Comparison of ENCODE assay signal across 8 cellular contexts in the genomic region with DNA sequence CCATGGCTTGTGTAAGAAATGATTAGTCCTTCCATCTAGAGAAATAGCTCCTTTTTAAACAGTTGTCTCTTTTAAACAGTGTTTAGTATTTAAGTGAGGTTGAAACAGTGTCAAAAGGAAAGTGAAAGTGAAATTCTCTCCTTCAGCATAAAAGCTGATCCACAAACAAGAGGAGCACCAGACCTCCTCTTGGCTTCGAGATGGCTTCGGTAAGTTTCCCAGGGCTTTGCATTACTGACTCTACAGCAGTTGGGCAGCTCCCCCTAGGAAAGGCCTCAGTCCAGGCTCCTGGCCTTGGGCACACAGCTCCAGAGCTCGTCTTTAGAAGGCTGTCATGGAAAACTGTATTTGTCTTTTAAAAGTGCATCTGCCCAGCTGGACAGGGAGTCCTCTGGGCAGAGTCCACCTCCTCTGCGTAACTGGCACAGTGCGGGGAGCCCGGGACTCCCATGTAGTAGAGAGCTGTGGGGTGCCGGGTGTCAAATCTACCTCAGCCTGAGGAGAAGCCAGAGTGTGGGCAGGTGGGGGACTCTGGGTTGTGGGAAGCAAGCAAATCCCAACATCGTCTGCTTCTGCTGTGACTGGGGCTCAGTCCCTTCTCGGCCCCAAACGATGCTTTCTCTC. TPM values are rescaled to one million over a fixed set of nuclear protein-coding genes. Genes with fewer than 3 reads are reported as not detected.
DNase-seq lines count a peak whose midpoint lies in the region; ATAC-seq and TF ChIP-seq lines count a peak whose summit lies in the region.

Gene PLAAT4, plus strand, starts transcription at position 140 of the 624 bp plus-strand sequence. Its CDS starts 61 bp downstream, at position 201.

- intact Hi-C loops in heart left ventricle (cut with DNase I) = loop anchor here in 3 of 10 donors (1.0 to 10.0 kb wide), 4 partner anchors 74 to 78 kb away; partner anchors contain the start of gene PLAAT3 (in 3 of the 3)

- peak within 1 kb of the TSS; percentile 6 to 76 (median 52) for H3K4me3 ChIP-seq in heart left ventricle

- H3K27me3 Mint-ChIP-seq in progenitor cell of endocrine pancreas = no peaks in the 10 kb centered on the region

- ATAC-seq in heart left ventricle (peak; percentile 49 to 71 (median 60)), HG02571 (IDR thresholded peaks at IDR 0.05; ENCODE audit: unreplicated experiment) (no peak)

- H3K36me3 ChIP-seq in heart left ventricle = peaks cover 0 to 26% (median 0%) of the 10 kb centered on the region in 9 donors

- no peak for TF ChIP-seq POLR2A in heart left ventricle (IDR thresholded peaks at IDR 0.05)

- DNase-seq in NCI-H2171 treated with DMSO at 0.1 percent for 48 hours (lab: John Stamatoyannopoulos, UW) (peak; percentile 5), NCI-H2171 (lab: John Stamatoyannopoulos, UW) (no peak), NCI-H1694 (lab: John Stamatoyannopoulos, UW) (peak; percentile 47), heart left ventricle (peak in 4 of 5 donors; percentile 28 to 40 (median 36)), progenitor cell of endocrine pancreas (ENCODE audit: low spot score, unreplicated experiment) (no peak), COLO668 (lab: John Stamatoyannopoulos, UW; ENCODE audit: unreplicated experiment) (no peak)

- H3K27me3 ChIP-seq in heart left ventricle = no peaks in the 10 kb centered on the region

- H3K4me1 Mint-ChIP-seq in progenitor cell of endocrine pancreas (ENCODE audit: low read depth) = peaks cover 21% of the 10 kb centered on the region

- H3K4me1 ChIP-seq in heart left ventricle = peaks cover 7 to 81% (median 21%) of the 10 kb centered on the region in 12 donors

- no peak within 1 kb of the TSS for H3K4me3 Mint-ChIP-seq in progenitor cell of endocrine pancreas (ENCODE audit: low read depth)

- peak within 1 kb of the TSS; percentile 49 for H3K27ac Mint-ChIP-seq in progenitor cell of endocrine pancreas

- no peak for TF ChIP-seq CTCF in heart left ventricle (IDR thresholded peaks at IDR 0.05)
- TF ChIP-seq CTCF in progenitor cell of endocrine pancreas (IDR thresholded peaks at IDR 0.05; ENCODE audit: unreplicated experiment) = no peak

- no peaks in the 10 kb centered on the region for H3K36me3 Mint-ChIP-seq in progenitor cell of endocrine pancreas (ENCODE audit: insufficient read depth)

- no peaks in the 10 kb centered on the region for H3K9me3 Mint-ChIP-seq in progenitor cell of endocrine pancreas (ENCODE audit: low read depth)

- 10 to 36% (median 12%) methylated on average over 10 of the region's 10 CpGs for WGBS in adipose tissue, 3 donors
- 20 to 46% (median 29%) methylated on average over 10 of the region's 10 CpGs for WGBS in heart left ventricle, 4 donors

- H3K9me3 ChIP-seq in heart left ventricle = no peaks in the 10 kb centered on the region

- H3K27ac ChIP-seq in adipose tissue (ENCODE audit: low read depth, low read length) (peak within 1 kb of the TSS; percentile 55), heart left ventricle (peak within 1 kb of the TSS; percentile 75 to 97 (median 88))

RNA-seq across cellular contexts. Expression of gene PLAAT4, which starts in this region (rescaled TPM):
- polyA plus RNA-seq in adipose tissue = 10 to 100 TPM in 2 of 3 donors, 1 to 10 TPM in 1; 7.7 to 53.9 (median 20.1) TPM
- total RNA-seq in heart left ventricle = 100 to 1,000 TPM in 1 of 9 donors, 10 to 100 TPM in 3, 1 to 10 TPM in 5; 4.6 to 484 (median 8.0) TPM
- polyA plus RNA-seq in heart left ventricle = 1 to 10 TPM; 6.8 to 9.5 TPM
- total RNA-seq in progenitor cell of endocrine pancreas = 0.42 TPM in 1 of 2 replicates, not detected in the other

Comparison
In these comparisons a context has a peak if more than half of its experiments do, and no peak if none do; other contexts are left out.
1. DNase-seq: peak in NCI-H2171 treated with DMSO at 0.1 percent for 48 hours (single experiment), NCI-H1694 (single experiment) and heart left ventricle (4 of 5); none in NCI-H2171 (single experiment), progenitor cell of endocrine pancreas (single experiment) and COLO668 (single experiment).